Comparison of ENCODE assay signal across 21 cellular contexts in genomic region chr3:53032609-53033008, GRCh38. TPM values are rescaled to one million over a fixed set of nuclear protein-coding genes. Genes with fewer than 3 reads are reported as not detected.
DNase-seq lines count a peak whose midpoint lies in the region; ATAC-seq, FAIRE-seq and TF ChIP-seq lines count a peak whose summit lies in the region.
"Had no signal": no experiment of that assay in that cellular context is flagged by ENCODE, and none has a peak within 500 bp of the region (broad histone marks: within the 10 kb centered on the region; RNA-seq: fewer than 3 reads in every experiment).

No MANE protein-coding gene starts in this region.

- intact Hi-C loops in PC-3 (cut with micrococcal nuclease): no loop called here
- intact Hi-C loops in left colon (cut with DNase I, micrococcal nuclease): no loop called here
- intact Hi-C loops in right lobe of liver (cut with DNase I): no loop called here
- intact Hi-C loops in left ventricle myocardium superior (cut with micrococcal nuclease): no loop called here
- intact Hi-C loops in heart left ventricle (cut with DNase I): no loop called here

- peaks cover 62% of the 10 kb centered on the region for H3K79me2 ChIP-seq in PC-3 (ENCODE audit: low read length)

- H3K4me3 ChIP-seq in A549: no peak overlapping the region
- no peak overlapping the region for H3K4me3 ChIP-seq in PC-3 (ENCODE audit: low read length)
- no peak overlapping the region for H3K4me3 ChIP-seq in right lobe of liver
- no peak overlapping the region for H3K4me3 ChIP-seq in heart left ventricle
- H3K4me3 ChIP-seq: BLaER1 treated with 17β-estradiol and CSF1 and Interleukin-3, amounts not matched to agents 10 nM and 100 nM; GM12878; GM23248; HAP-1; K562 had no signal

- CTCF ChIA-PET in A549 (lab: Yijun Ruan, JAX): interaction anchor here (2.1 kb wide), 1 partner anchor 14 kb away, joined by 8 read pairs; the partner anchor contains the start of gene SFMBT1
- CTCF ChIA-PET in PC-3 (lab: Charles Lee): no interaction called here

- no peak for ATAC-seq in A549
- ATAC-seq in PC-3: peak; percentile 46; the same call in 1 of the 2 replicates
- ATAC-seq in left colon: peak; percentile 61
- ATAC-seq in right lobe of liver: peak; percentile 37 to 53 (median 40)
- no peak for ATAC-seq in left ventricle myocardium superior
- ATAC-seq in heart left ventricle: no peak
- ATAC-seq: GM12878, K562 had no signal

- DNase-seq in A549 (ENCODE audit: low read depth in 1 of 2, low spot score in 1 of 2) (no peak), PC-3 (no peak), left colon (no peak), right lobe of liver (no peak), left ventricle myocardium superior (no peak), HT-29 (ENCODE audit: low spot score) (no peak), NCI-H1048 (lab: John Stamatoyannopoulos, UW) (no peak), heart left ventricle (no peak)
- DNase-seq: 8988T, Caco-2, DMS153, DND-41, EL, GM23248, IMR-90 had no signal

- no peaks in the 10 kb centered on the region for H4K20me1 ChIP-seq in PC-3 (ENCODE audit: low read length)

- no peak overlapping the region for H3K9ac ChIP-seq in PC-3 (ENCODE audit: low read length)
- H3K9ac ChIP-seq: BLaER1 treated with 17β-estradiol and CSF1 and Interleukin-3, amounts not matched to agents 10 nM and 100 nM; GM23248 had no signal

- H3F3A ChIP-seq in PC-3 (ENCODE audit: low read length, unreplicated experiment): peaks cover under 1% of the 10 kb centered on the region

- H3K9me3 ChIP-seq in A549 (no peaks in the 10 kb centered on the region), PC-3 (ENCODE audit: low read length) (no peaks in the 10 kb centered on the region), right lobe of liver (no peaks in the 10 kb centered on the region), heart left ventricle (no peaks in the 10 kb centered on the region)
- H3K9me3 ChIP-seq: Caco-2, HAP-1 had no signal

- H3K4me1 ChIP-seq in A549 (peaks cover 56% of the 10 kb centered on the region), PC-3 (ENCODE audit: insufficient read depth, low read length) (no peaks in the 10 kb centered on the region), right lobe of liver (peaks cover 0 to 34% (median 5%) of the 10 kb centered on the region in 4 donors), heart left ventricle (peaks cover 0 to 22% (median 2%) of the 10 kb centered on the region in 12 donors)

- TF ChIP-seq EP300 in A549 (IDR thresholded peaks at IDR 0.05): no peak

- FAIRE-seq in A549 (lab: Jason Lieb, UNC): no peak
- FAIRE-seq: D721Med, GM12878, GM19239, K562 had no signal

- H3K27ac ChIP-seq in A549 (no peak overlapping the region), PC-3 (ENCODE audit: low read length) (no peak overlapping the region), right lobe of liver (no peak overlapping the region), heart left ventricle (no peak overlapping the region)
- H3K27ac ChIP-seq: BLaER1 treated with 17β-estradiol and CSF1 and Interleukin-3, amounts not matched to agents 10 nM and 100 nM; GM23248 had no signal

- H3K9me2 ChIP-seq in PC-3 (replicated peaks; ENCODE audit: low read length): no peaks in the 10 kb centered on the region

- POLR2A ChIA-PET in A549 (lab: Yijun Ruan, JAX): no interaction called here
- POLR2A ChIA-PET in PC-3 (lab: Charles Lee; ENCODE audit: unreplicated experiment): interaction anchor here (0.7 kb wide), 1 partner anchor 52 kb away, joined by 3 read pairs; no protein-coding TSS in a partner anchor

- TF ChIP-seq CTCF in A549 (IDR thresholded peaks at IDR 0.05) (no peak), PC-3 (conservative IDR thresholded peaks at IDR 0.05; ENCODE audit: low read depth, low read length) (no peak), right lobe of liver (IDR thresholded peaks at IDR 0.05) (no peak), heart left ventricle (IDR thresholded peaks at IDR 0.05) (no peak)

- H2AFZ ChIP-seq in PC-3 (ENCODE audit: low read length): no peak overlapping the region
- H2AFZ ChIP-seq: GM23248 had no signal

- BruUV-seq in PC-3 (replicated peaks; lab: Mats Ljungman, UMichigan): no TSS peak

- TF ChIP-seq POLR2A in A549 (IDR thresholded peaks at IDR 0.05; ENCODE audit: low read length) (no peak), right lobe of liver (IDR thresholded peaks at IDR 0.05) (no peak), heart left ventricle (IDR thresholded peaks at IDR 0.05) (no peak)

- TF ChIP-seq RAD21 in A549 (conservative IDR thresholded peaks at IDR 0.05 in 1 of 2, IDR thresholded peaks at IDR 0.05 in 1 of 2): no peak

- H3K36me3 ChIP-seq in PC-3 (ENCODE audit: low read depth, low read length) (no peaks in the 10 kb centered on the region), right lobe of liver (no peaks in the 10 kb centered on the region), heart left ventricle (no peaks in the 10 kb centered on the region)
- H3K36me3 ChIP-seq: HAP-1 had no signal

- peak overlapping the region; percentile 3; the same call in 1 of the 3 replicates for H3K4me2 ChIP-seq in A549
- H3K4me2 ChIP-seq in PC-3 (ENCODE audit: low read length): no peak overlapping the region
- H3K4me2 ChIP-seq: BLaER1 treated with 17β-estradiol and CSF1 and Interleukin-3, amounts not matched to agents 10 nM and 100 nM had no signal

- no peaks in the 10 kb centered on the region for H3K27me3 ChIP-seq in PC-3 (ENCODE audit: low read length)
- H3K27me3 ChIP-seq in right lobe of liver: no peaks in the 10 kb centered on the region
- no peaks in the 10 kb centered on the region for H3K27me3 ChIP-seq in heart left ventricle
- H3K27me3 ChIP-seq: BLaER1 treated with 17β-estradiol and CSF1 and Interleukin-3, amounts not matched to agents 10 nM and 100 nM had no signal

TF ChIP-seq in A549, 52 proteins besides CTCF, POLR2A, EP300 and RAD21:
- TF ChIP-seq JUN (IDR thresholded peaks at IDR 0.05) (no peak), RARB (CRISPR knock-in tag; IDR thresholded peaks at IDR 0.05) (no peak), HMGXB4 (CRISPR knock-in tag; IDR thresholded peaks at IDR 0.05; ENCODE audit: borderline replicate concordance) (no peak), MYC (IDR thresholded peaks at IDR 0.05; ENCODE audit: borderline replicate concordance, low read length) (no peak)

RNA-seq across cellular contexts. Expression of gene SFMBT1, which starts 13.3 kb away (rescaled TPM):
- polyA plus RNA-seq in A549 (2011; rRNA removed) (9.6 and 9.9 TPM in 2 replicates), A549 (2017; fragmentation: RNase III; extraction: RNeasy Plus Mini Kit Qiagen cat#74134 plus additional on column Dnase treatment) (7.0 to 7.2 TPM (median 7.1 TPM) in 3 replicates), heart left ventricle (1 to 10 TPM; 3.4 to 9.6 TPM)
- polyA plus RNA-seq in A549 (2012; cell fraction: cytosol; rRNA removed): 2.9 and 3.7 TPM in 2 replicates
- 3.2 and 4.2 TPM in 2 replicates for polyA plus RNA-seq in A549 (2012; cell fraction: nucleus; rRNA removed)
- polyA minus RNA-seq in A549 (2011; rRNA and poly(A)+ RNA removed): 21.4 TPM in 2 replicates
- total RNA-seq in PC-3 (2014; rRNA removed) (10.8 and 35.6 TPM in 2 replicates), left colon (10 to 100 TPM; 18.8 to 32.0 TPM), right lobe of liver (10 to 100 TPM in 4 of 6 experiments, 1 to 10 TPM in 2; 9.2 to 14.0 (median 10.7) TPM), left ventricle myocardium superior (20.0 TPM), heart left ventricle (10 to 100 TPM; 13.7 to 18.8 (median 15.5) TPM)
- 20.2 and 23.0 TPM in 2 replicates for total RNA-seq in HT-29 (2014; rRNA removed; shearing (Covaris generic))

Comparison
In these comparisons a context has a peak if more than half of its experiments do, and no peak if none do; other contexts are left out.
1. ATAC-seq: peak in PC-3 (single experiment), left colon (single experiment) and right lobe of liver (4 of 4); none in A549 (0 of 2), left ventricle myocardium superior (single experiment) and heart left ventricle (0 of 4).